ENCODE assay signal across 32 cellular contexts in genomic region chr5:79011869-79012268, GRCh38. TPM values are rescaled to one million over a fixed set of nuclear protein-coding genes. Genes with fewer than 3 reads are reported as not detected.
"Had no signal": no experiment of that assay in that cellular context is flagged by ENCODE, and none has a peak within 500 bp of the region (broad histone marks: within the 10 kb centered on the region; RNA-seq: fewer than 3 reads in every experiment).

No MANE protein-coding gene starts in this region.

- H3K79me2 ChIP-seq: parathyroid adenoma had no signal

- H3K27ac ChIP-seq: neutrophil, ovary, parathyroid adenoma, psoas muscle, right lobe of liver, sigmoid colon, skin epidermis, spleen, thoracic aorta, thyroid gland, tibial nerve, upper lobe of left lung, vagina had no signal

- H3K4me1 ChIP-seq: parathyroid adenoma, psoas muscle, sigmoid colon, spleen, thyroid gland, tibial nerve, upper lobe of left lung, vagina had no signal

- H2AFZ ChIP-seq: parathyroid adenoma had no signal

- H3K9ac ChIP-seq: parathyroid adenoma had no signal

- H3K36me3 ChIP-seq: neutrophil, ovary, right lobe of liver, sigmoid colon, spleen, thoracic aorta, thyroid gland, upper lobe of left lung, vagina had no signal

- H3K4me2 ChIP-seq: smooth muscle cell had no signal

- H3K9me3 ChIP-seq: neutrophil, ovary, psoas muscle, right lobe of liver, sigmoid colon, thoracic aorta, thyroid gland, vagina had no signal

- H3K4me3 ChIP-seq: ovary, psoas muscle, right lobe of liver, sigmoid colon, skin epidermis, smooth muscle cell, spleen, thoracic aorta, thyroid gland, tibial nerve, upper lobe of left lung, vagina had no signal

- H3K27me3 ChIP-seq: ovary, right lobe of liver, sigmoid colon, thyroid gland, tibial nerve, upper lobe of left lung, vagina had no signal

- DNase-seq: naive thymus-derived CD8-positive, alpha-beta T cell; nephron progenitor cell; nucleus accumbens; ovary; posterior cingulate gyrus; psoas muscle; right cardiac atrium; right lobe of liver; sigmoid colon; spleen; stimulated activated CD4-positive, alpha-beta T cell treated with anti-CD3 and anti-CD28 coated beads, Interleukin-12 subunit alpha, Interleukin-12 subunit beta, amount 100 ng/mL, for 4 hours; stimulated activated CD4-positive, alpha-beta T cell treated with anti-CD3 and anti-CD28 coated beads, Interleukin-1b, Interleukin-23, amount 100 ng/mL, for 48 hours; stimulated activated CD4-positive, alpha-beta T cell treated with anti-CD3 and anti-CD28 coated beads, Interleukin-4, amount 100 ng/mL, for 1 hour; stimulated activated CD4-positive, alpha-beta T cell treated with anti-CD3 and anti-CD28 coated beads, Interleukin-4, amount 100 ng/mL, for 4 hours; stimulated activated CD8-positive, alpha-beta memory T cell treated with anti-CD3 and anti-CD28 coated beads, Interleukin-4, amount 100 ng/mL, for 48 hours; stimulated activated naive CD4-positive, alpha-beta T cell; stimulated activated naive CD8-positive, alpha-beta T cell treated with anti-CD3 and anti-CD28 coated beads, Interleukin-15, amount 100 ng/mL, for 72 hours; stimulated activated naive CD8-positive, alpha-beta T cell treated with anti-CD3 and anti-CD28 coated beads, Interleukin-15, Interleukin-2, amounts not matched to agents 100 U/mL and 50 U/mL, for 24 hours; thyroid gland; trophoblast cell; upper lobe of left lung had no signal

- FAIRE-seq: urothelium cell line had no signal

- ATAC-seq: natural killer cell treated with Interleukin-12 subunit alpha and Interleukin-12 subunit beta and Interleukin-15 and Interleukin-18, amount 100 ng/mL, for 72 hours; psoas muscle; right cardiac atrium; stimulated activated memory B cell treated with anti-CD40 and anti-IgM and Interleukin-4, amounts not matched to agents 10 μg/mL and 1 μg/mL and 100 μg/mL, for 72 hours; stimulated activated naive CD8-positive, alpha-beta T cell treated with anti-CD3 and anti-CD28 coated beads, Interleukin-15, amount 100 ng/mL, for 72 hours; stimulated activated naive CD8-positive, alpha-beta T cell treated with anti-CD3 and anti-CD28 coated beads, Interleukin-15, Interleukin-2, amounts not matched to agents 100 U/mL and 50 U/mL, for 24 hours had no signal

RNA-seq across cellular contexts. Expression of gene DMGDH, which starts 57.6 kb away (rescaled TPM):
- total RNA-seq: neural crest cell, smooth muscle cell had no signal

RNA-seq across cellular contexts. Expression of gene BHMT2, which starts 57.7 kb away (rescaled TPM):
- total RNA-seq: naive thymus-derived CD8-positive, alpha-beta T cell; natural killer cell treated with Interleukin-12 subunit alpha and Interleukin-12 subunit beta and Interleukin-15 and Interleukin-18, amount 100 ng/mL, for 72 hours; neural crest cell; smooth muscle cell had no signal
- polyA plus RNA-seq: naive thymus-derived CD8-positive, alpha-beta T cell; smooth muscle cell had no signal
